ENCODE assay signal across 9 cellular contexts in genomic region chr5:17248999-17249634, GRCh38. TPM values are rescaled to one million over a fixed set of nuclear protein-coding genes. Genes with fewer than 3 reads are reported as not detected.
DNase-seq lines count a peak whose midpoint lies in the region; ATAC-seq and FAIRE-seq lines count a peak whose summit lies in the region.
"Had no signal": no experiment of that assay in that cellular context is flagged by ENCODE, and none has a peak within 500 bp of the region (broad histone marks: within the 10 kb centered on the region; RNA-seq: fewer than 3 reads in every experiment).

No MANE protein-coding gene starts in this region.

- ATAC-seq in GM21786 (IDR thresholded peaks at IDR 0.05; ENCODE audit: unreplicated experiment) (no peak), GM18861 (IDR thresholded peaks at IDR 0.05; ENCODE audit: unreplicated experiment) (no peak), HG02763 (IDR thresholded peaks at IDR 0.05; ENCODE audit: unreplicated experiment) (no peak)

- peak; percentile 99 for FAIRE-seq in RCC 7860 (lab: Jason Lieb, UNC)

- peak; percentile 93 for DNase-seq in GM03348 (ENCODE audit: low spot score)
- DNase-seq in RCC 7860 (ENCODE audit: low spot score): peak; percentile 99
- peak; percentile 97 for DNase-seq in fibroblast of peridontal ligament (ENCODE audit: extremely low read depth)
- DNase-seq in pulmonary artery endothelial cell (ENCODE audit: low read depth, low spot score): peak; percentile 36
- DNase-seq in SHP77 (lab: John Stamatoyannopoulos, UW): no peak
- DNase-seq: activated CD4-positive, alpha-beta T cell treated with anti-CD3 and anti-CD28 coated beads for 48 hours had no signal

RNA-seq across cellular contexts. Expression of gene BASP1, which starts 31.7 kb away (rescaled TPM):
- total RNA-seq in pulmonary artery endothelial cell: 73.9 and 76.4 TPM in 2 replicates

Comparison
In these comparisons a context has a peak if more than half of its experiments do, and no peak if none do; other contexts are left out.
1. DNase-seq: peak in GM03348 (single experiment), RCC 7860 (single experiment), fibroblast of peridontal ligament (single experiment) and pulmonary artery endothelial cell (single experiment); none in SHP77 (0 of 2).